In genomic region chr10:75194625-75195024, GRCh38 we compare ENCODE assay signal across 8 cellular contexts. TPM values are rescaled to one million over a fixed set of nuclear protein-coding genes. Genes with fewer than 3 reads are reported as not detected.
DNase-seq lines count a peak whose midpoint lies in the region; ATAC-seq and TF ChIP-seq lines count a peak whose summit lies in the region.
"Not testable (repeated sequence)": the region's sequence is repeated elsewhere in the genome, so short reads cannot be mapped to it uniquely, and the experiment has no call there.

No MANE protein-coding gene starts in this region.

- H3K4me1 ChIP-seq in RWPE2 (ENCODE audit: insufficient read depth, poor library complexity, severe bottlenecking) (peaks cover 22% of the 10 kb centered on the region), adrenal gland (replicated peaks in 1 of 2) (peaks cover 8 to 31% of the 10 kb centered on the region in 2 donors), hepatocyte (ENCODE audit: insufficient read depth) (peaks cover 17% of the 10 kb centered on the region), mucosa of rectum (ENCODE audit: control insufficient read depth in 2 of 2, insufficient read depth in 2 of 2, low read length in 2 of 2) (peaks cover 11 to 18% of the 10 kb centered on the region in 2 donors), vagina (peaks cover 45% of the 10 kb centered on the region)
- not testable (repeated sequence) for H3K4me1 ChIP-seq in esophagus (ENCODE audit: control insufficient read depth in 2 of 2, insufficient read depth in 2 of 2, low read length in 1 of 2); smooth muscle cell (ENCODE audit: low read depth)

- H3K4me2 ChIP-seq in hepatocyte: not testable (repeated sequence)
- peak overlapping the region; percentile 73 for H3K4me2 ChIP-seq in smooth muscle cell

- not testable (repeated sequence) for TF ChIP-seq POLR2A in adrenal gland (IDR thresholded peaks at IDR 0.05); vagina (IDR thresholded peaks at IDR 0.05)

- not testable (repeated sequence) for H3K27me3 Mint-ChIP-seq in HFFc6 (ENCODE audit: insufficient read depth)

- not testable (repeated sequence) for H3K4me3 ChIP-seq in RWPE2 (ENCODE audit: severe bottlenecking); adrenal gland; esophagus (ENCODE audit: low read depth in 1 of 2, low read length in 2 of 2); hepatocyte; mucosa of rectum (ENCODE audit: low read length in 2 of 2); smooth muscle cell; vagina

- H3K9ac ChIP-seq in mucosa of rectum (ENCODE audit: low read depth in 1 of 2, low read length in 2 of 2); smooth muscle cell (ENCODE audit: low read depth): not testable (repeated sequence)

- H3K27me3 ChIP-seq in RWPE2 (ENCODE audit: insufficient read depth, poor library complexity, severe bottlenecking); adrenal gland; esophagus (ENCODE audit: control insufficient read depth in 1 of 2, insufficient read depth in 2 of 2, low read length in 2 of 2); hepatocyte; mucosa of rectum (ENCODE audit: control insufficient read depth in 2 of 2, insufficient read depth in 2 of 2, low read length in 2 of 2); smooth muscle cell (ENCODE audit: low read depth); vagina: not testable (repeated sequence)

- intact Hi-C loops in adrenal gland (cut with DNase I); vagina (cut with DNase I): not testable (repeated sequence)

- not testable (repeated sequence) for H2AFZ ChIP-seq in hepatocyte; smooth muscle cell (ENCODE audit: low read depth)

- not testable (repeated sequence) for DNase-seq in HFFc6; RWPE2 (ENCODE audit: low spot score); hepatocyte (ENCODE audit: low spot score); smooth muscle cell (lab: John Stamatoyannopoulos, UW; ENCODE audit: unreplicated experiment); vagina (ENCODE audit: extremely low spot score in 2 of 2)
- peak in 3 of 7 donors; percentile 13 to 44 (median 20) for DNase-seq in adrenal gland

- not testable (repeated sequence) for H3K9me2 ChIP-seq in hepatocyte (replicated peaks; ENCODE audit: insufficient read depth)

- not testable (repeated sequence) for H3K9me3 Mint-ChIP-seq in HFFc6

- H4K20me1 ChIP-seq in hepatocyte (ENCODE audit: insufficient read depth, poor library complexity, severe bottlenecking); smooth muscle cell (ENCODE audit: low read depth): not testable (repeated sequence)

- not testable (repeated sequence) for H3K4me3 Mint-ChIP-seq in HFFc6

- peaks cover 14% of the 10 kb centered on the region for H3F3A ChIP-seq in smooth muscle cell (ENCODE audit: low read depth)

- H3K79me2 ChIP-seq in hepatocyte; smooth muscle cell (ENCODE audit: low read depth): not testable (repeated sequence)

- TF ChIP-seq CTCF in HFFc6 (IDR thresholded peaks at IDR 0.05); RWPE2 (IDR thresholded peaks at IDR 0.05; ENCODE audit: poor library complexity, severe bottlenecking); adrenal gland (IDR thresholded peaks at IDR 0.05); hepatocyte (IDR thresholded peaks at IDR 0.05; ENCODE audit: poor library complexity); smooth muscle cell (IDR thresholded peaks at IDR 0.05; ENCODE audit: borderline replicate concordance, insufficient read depth, poor library complexity, severe bottlenecking); vagina (IDR thresholded peaks at IDR 0.05): not testable (repeated sequence)

- ATAC-seq in RWPE2 (ENCODE audit: low read depth): not testable (repeated sequence)

- H3K27ac Mint-ChIP-seq in HFFc6: peak overlapping the region; percentile 92

- not testable (repeated sequence) for H3K9me3 ChIP-seq in RWPE2 (ENCODE audit: severe bottlenecking); adrenal gland (replicated peaks in 1 of 3); esophagus (ENCODE audit: control insufficient read depth in 2 of 2, insufficient read depth in 1 of 2, low read depth in 1 of 2, low read length in 1 of 2); hepatocyte (ENCODE audit: low read depth); mucosa of rectum (ENCODE audit: control insufficient read depth in 2 of 2, low read length in 2 of 2); smooth muscle cell (replicated peaks; ENCODE audit: low read depth); vagina

- H3K36me3 Mint-ChIP-seq in HFFc6 (ENCODE audit: low read depth): not testable (repeated sequence)

- H3K27ac ChIP-seq in RWPE2 (ENCODE audit: poor library complexity, severe bottlenecking) (peak overlapping the region; percentile 35), adrenal gland (peak overlapping the region in 4 of 5 donors; percentile 28 to 81 (median 54)), esophagus (ENCODE audit: low read depth in 2 of 2, low read length in 1 of 2) (peak overlapping the region; percentile 58 to 72), hepatocyte (peak overlapping the region; percentile 17), mucosa of rectum (ENCODE audit: low read depth in 2 of 2, low read length in 2 of 2) (peak overlapping the region; percentile 12 to 73), smooth muscle cell (ENCODE audit: low read depth) (peak overlapping the region; percentile 52), vagina (peak overlapping the region; percentile 77)

- H3K36me3 ChIP-seq in RWPE2 (ENCODE audit: low read depth); adrenal gland (replicated peaks in 1 of 2); esophagus (ENCODE audit: control insufficient read depth in 2 of 2, insufficient read depth in 2 of 2, low read length in 1 of 2); hepatocyte (replicated peaks; ENCODE audit: insufficient read depth, low read depth); mucosa of rectum (ENCODE audit: control insufficient read depth in 2 of 2, insufficient read depth in 2 of 2, low read length in 2 of 2); smooth muscle cell (ENCODE audit: low read depth); vagina: not testable (repeated sequence)

- H3K4me1 Mint-ChIP-seq in HFFc6 (ENCODE audit: low read depth): peaks cover 57% of the 10 kb centered on the region

- 69 to 84% (median 78%) methylated on average over 4 of the region's 4 CpGs for WGBS in adrenal gland, 4 donors
- WGBS in esophagus, 2 donors: 87 to 91% methylated on average over 4 of the region's 4 CpGs
- WGBS in hepatocyte (ENCODE audit: low lambda C conversion rate, missing lambda C conversion rate): 95% methylated on average over 4 of the region's 4 CpGs
- 91% methylated on average over 4 of the region's 4 CpGs for WGBS in smooth muscle cell (ENCODE audit: low lambda C conversion rate)

RNA-seq across cellular contexts. Expression of gene VDAC2, which starts 16.0 kb away (rescaled TPM):
- total RNA-seq in HFFc6 (2021; fragmentation: NEBNext Ultra II Directional; extraction: Animal tissue kit (Norgen Biotek cat#: 25700)): 100 to 1,000 TPM; 213 to 248 (median 223) TPM
- 100 to 1,000 TPM; 139 to 271 (median 197) TPM for total RNA-seq in adrenal gland
- 100 to 1,000 TPM in 2 of 3 donors, 10 to 100 TPM in 1; 83.2 to 297 (median 115) TPM for polyA plus RNA-seq in adrenal gland
- polyA plus RNA-seq in esophagus: 100 to 1,000 TPM; 268 to 282 TPM
- 167 and 172 TPM in 2 replicates for total RNA-seq in hepatocyte
- polyA plus RNA-seq in hepatocyte: 190 and 192 TPM in 2 replicates
- total RNA-seq in smooth muscle cell: 183 and 189 TPM in 2 replicates
- 207 and 237 TPM in 2 replicates for polyA plus RNA-seq in smooth muscle cell
- 127 TPM for total RNA-seq in vagina

RNA-seq across cellular contexts. Expression of gene COMTD1, which starts 41.1 kb away (rescaled TPM):
- 1 to 10 TPM; 5.6 to 9.5 (median 8.0) TPM for total RNA-seq in HFFc6 (2021; fragmentation: NEBNext Ultra II Directional; extraction: Animal tissue kit (Norgen Biotek cat#: 25700))
- 10 to 100 TPM; 17.3 to 82.0 (median 32.7) TPM for total RNA-seq in adrenal gland
- polyA plus RNA-seq in adrenal gland: 100 to 1,000 TPM in 1 of 3 donors, 10 to 100 TPM in 1, 1 to 10 TPM in 1; 2.0 to 137 (median 95.0) TPM
- polyA plus RNA-seq in esophagus: 100 to 1,000 TPM; 153 to 185 TPM
- 19.2 and 36.7 TPM in 2 replicates for total RNA-seq in hepatocyte
- 46.4 and 51.9 TPM in 2 replicates for polyA plus RNA-seq in hepatocyte
- total RNA-seq in smooth muscle cell: 9.8 and 18.7 TPM in 2 replicates
- polyA plus RNA-seq in smooth muscle cell: 8.4 and 9.4 TPM in 2 replicates
- total RNA-seq in vagina: 80.0 TPM

Comparison
In these comparisons a context has a peak if more than half of its experiments do, and no peak if none do; other contexts are left out.
1. H3K27ac ChIP-seq: peak in every context shown above with its lines; median percentile 77 in vagina; 65 in esophagus; 54 in adrenal gland; 52 in smooth muscle cell; 42 in mucosa of rectum; 35 in RWPE2; 17 in hepatocyte.